ENCODE assay signal across 8 cellular contexts in genomic region chr15:80695911-80696651, GRCh38. TPM values are rescaled to one million over a fixed set of nuclear protein-coding genes. Genes with fewer than 3 reads are reported as not detected.
A peak's percentile ranks its signal among the peaks of the same experiment; 100 is the strongest.
DNase-seq lines count a peak whose midpoint lies in the region; ATAC-seq and TF ChIP-seq lines count a peak whose summit lies in the region.

No MANE protein-coding gene starts in this region.

- H2AFZ ChIP-seq in Karpas-422 (ENCODE audit: low read length) = no peak overlapping the region
- H2AFZ ChIP-seq in neural progenitor cell (replicated peaks) = peak overlapping the region; percentile 30

- H3K9me3 ChIP-seq in Karpas-422 (ENCODE audit: low read length) (no peaks in the 10 kb centered on the region), neural progenitor cell (ENCODE audit: low read depth) (no peaks in the 10 kb centered on the region)

- H3K4me1 ChIP-seq in Karpas-422 (ENCODE audit: low read length) (peaks cover 13% of the 10 kb centered on the region), neural progenitor cell (peaks cover 12% of the 10 kb centered on the region)

- TF ChIP-seq CTCF in fibroblast of mammary gland (conservative IDR thresholded peaks at IDR 0.05; ENCODE audit: control insufficient read depth, insufficient read depth, low read depth, low read length) (peak; percentile 9), neural progenitor cell (IDR thresholded peaks at IDR 0.05) (no peak)

- H3K4me2 ChIP-seq in Karpas-422 (ENCODE audit: low read depth, low read length, poor library complexity, severe bottlenecking) (peak overlapping the region; percentile 63), neural progenitor cell (peak overlapping the region; percentile 80)

- peak overlapping the region; percentile 75 for H3K9ac ChIP-seq in Karpas-422 (ENCODE audit: low read length)
- H3K9ac ChIP-seq in neural progenitor cell = no peak overlapping the region

- peak overlapping the region; percentile 97 for H3K4me3 Mint-ChIP-seq in neural progenitor cell

- peaks cover 7% of the 10 kb centered on the region for H3K36me3 Mint-ChIP-seq in neural progenitor cell

- peaks cover 9% of the 10 kb centered on the region for H3F3A ChIP-seq in neural progenitor cell (ENCODE audit: low read depth)

- peak overlapping the region; percentile 97 for H3K27ac Mint-ChIP-seq in neural progenitor cell

- H3K36me3 ChIP-seq in Karpas-422 (ENCODE audit: insufficient read depth, low read length) (no peaks in the 10 kb centered on the region), neural progenitor cell (no peaks in the 10 kb centered on the region)

- H3K27me3 ChIP-seq in Karpas-422 (ENCODE audit: low read length) = no peaks in the 10 kb centered on the region
- peaks cover 29% of the 10 kb centered on the region for H3K27me3 ChIP-seq in neural progenitor cell

- H3K79me2 ChIP-seq in Karpas-422 (ENCODE audit: low read length) = no peaks in the 10 kb centered on the region
- H3K79me2 ChIP-seq in neural progenitor cell (ENCODE audit: low read depth) = peaks cover 38% of the 10 kb centered on the region

- no peaks in the 10 kb centered on the region for H3K9me2 ChIP-seq in Karpas-422 (replicated peaks; ENCODE audit: insufficient read depth, low read length)

- no peaks in the 10 kb centered on the region for H3K9me3 Mint-ChIP-seq in neural progenitor cell

- peaks cover 24% of the 10 kb centered on the region for H3K4me1 Mint-ChIP-seq in neural progenitor cell

- DNase-seq in DMS53 (lab: John Stamatoyannopoulos, UW) = peak; percentile 60
- no peak for DNase-seq in DMS53 treated with DMSO at 0.1 percent for 48 hours (lab: John Stamatoyannopoulos, UW; ENCODE audit: unreplicated experiment)
- no peak for DNase-seq in Karpas-422
- peak; percentile 16 for DNase-seq in activated T-cell treated with anti-CD3 and anti-CD28 coated beads for 4 hours
- DNase-seq in fibroblast of mammary gland (ENCODE audit: low read depth) = peak; percentile 17
- peak; percentile 25 for DNase-seq in neural progenitor cell (ENCODE audit: low spot score)
- DNase-seq in occipital lobe (lab: John Stamatoyannopoulos, UW) = no peak

- peak overlapping the region; percentile 67 for H3K4me3 ChIP-seq in Karpas-422 (ENCODE audit: low read length)
- H3K4me3 ChIP-seq in fibroblast of mammary gland (ENCODE audit: control insufficient read depth, low read depth, low read length) = peak overlapping the region; percentile 63
- peak overlapping the region; percentile 62 for H3K4me3 ChIP-seq in neural progenitor cell

- ATAC-seq in HG03354 (IDR thresholded peaks at IDR 0.05; ENCODE audit: poor library complexity, severe bottlenecking, unreplicated experiment) = no peak

- H3K27ac ChIP-seq in Karpas-422 (ENCODE audit: low read length) = no peak overlapping the region
- no peak overlapping the region for H3K27ac ChIP-seq in neural progenitor cell

- peaks cover 4% of the 10 kb centered on the region for H3K27me3 Mint-ChIP-seq in neural progenitor cell (ENCODE audit: insufficient read depth, low read depth)

- H4K20me1 ChIP-seq in Karpas-422 (ENCODE audit: insufficient read depth, low read depth, low read length) (peaks cover 3% of the 10 kb centered on the region; the same call in 1 of the 2 replicates), neural progenitor cell (ENCODE audit: low read depth) (peaks cover 10% of the 10 kb centered on the region)

RNA-seq across cellular contexts. Expression of gene ABHD17C, which starts 1.0 kb away (rescaled TPM):
- total RNA-seq in Karpas-422 (2014; rRNA removed; shearing (Covaris generic); ENCODE audit: low replicate concordance) = 0.48 and 1.4 TPM in 2 replicates
- total RNA-seq in neural progenitor cell (ENCODE audit: low replicate concordance) (6.6 and 9.3 TPM in 2 replicates), occipital lobe (14.7 TPM)

Comparison
In these comparisons a context has a peak if more than half of its experiments do, and no peak if none do; other contexts are left out.
1. DNase-seq: peak in DMS53 (single experiment), activated T-cell treated with anti-CD3 and anti-CD28 coated beads for 4 hours (single experiment), fibroblast of mammary gland (single experiment) and neural progenitor cell (single experiment); none in DMS53 treated with DMSO at 0.1 percent for 48 hours (single experiment), Karpas-422 (single experiment) and occipital lobe (single experiment).
2. Peak in every context shown above with its lines, with median percentiles within 50 percentile points of each other: H3K4me3 ChIP-seq.